Comparison of ENCODE assay signal across 1 cellular context in the genomic region with DNA sequence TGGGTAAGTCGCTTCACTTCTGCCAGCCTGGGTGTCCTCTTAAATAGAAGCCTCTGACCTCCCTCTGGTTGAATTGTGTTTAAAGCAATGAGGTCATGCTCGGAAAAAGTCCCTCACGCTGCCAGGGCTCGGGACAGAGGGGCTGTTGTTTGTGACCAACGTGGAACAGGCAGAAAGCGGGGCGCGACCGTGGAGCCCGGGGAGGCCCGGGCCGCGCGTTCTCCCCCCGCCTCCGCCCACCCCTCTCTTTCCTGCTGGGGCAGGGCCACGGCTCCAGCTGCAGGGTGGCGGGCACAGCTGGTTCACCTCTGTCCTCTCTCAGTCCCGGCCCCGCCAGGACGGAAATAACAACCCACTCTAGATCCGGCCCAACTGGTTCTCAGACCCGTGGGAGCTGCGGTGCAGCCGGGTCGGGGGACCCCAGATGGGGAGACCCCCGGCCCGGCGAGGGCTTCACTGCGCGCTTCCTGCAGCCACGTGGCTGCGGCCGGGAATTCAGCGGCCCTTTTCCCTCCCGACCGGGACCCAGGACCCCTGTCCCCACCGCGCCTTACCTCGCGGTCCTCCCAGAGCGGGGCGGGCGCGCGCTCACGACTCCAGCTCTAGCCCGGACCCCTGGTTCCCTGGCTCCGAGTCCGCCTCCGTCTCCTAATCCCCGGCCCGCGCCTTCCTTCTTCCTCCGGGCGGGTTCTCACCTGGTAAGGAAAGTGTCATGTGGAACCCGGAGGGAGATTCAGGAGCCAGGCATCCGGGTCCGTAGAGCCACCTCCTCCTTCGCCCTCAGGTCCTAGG.
TF ChIP-seq lines count a peak whose summit lies in the region.

No MANE protein-coding gene starts in this region.

TF ChIP-seq in HepG2, 621 proteins besides CTCF, POLR2A, EP300 and RAD21:
- TF ChIP-seq ZNF703 (CRISPR knock-in tag; IDR thresholded peaks at IDR 0.05; ENCODE audit: borderline replicate concordance) (no peak), CEBPG (CRISPR knock-in tag; IDR thresholded peaks at IDR 0.05) (no peak), DMAP1 (CRISPR knock-in tag; IDR thresholded peaks at IDR 0.05) (no peak), ETV5 (CRISPR knock-in tag; IDR thresholded peaks at IDR 0.05; ENCODE audit: borderline replicate concordance) (no peak), HNRNPL (IDR thresholded peaks at IDR 0.05; ENCODE audit: low read depth, low read length) (0 out of 2 replicates have a peak, but pooled peaks have one; percentile 34), KMT2B (CRISPR knock-in tag; IDR thresholded peaks at IDR 0.05) (no peak), GTF2F1 (IDR thresholded peaks at IDR 0.05; ENCODE audit: low read length) (no peak), ZNF670 (CRISPR knock-in tag; IDR thresholded peaks at IDR 0.05; ENCODE audit: borderline replicate concordance) (no peak), ZNF263 (CRISPR knock-in tag; IDR thresholded peaks at IDR 0.05) (no peak), PHF8 (CRISPR knock-in tag; IDR thresholded peaks at IDR 0.05) (0 out of 2 replicates have a peak, but pooled peaks have one; percentile 13), MTA1 (CRISPR knock-in tag; IDR thresholded peaks at IDR 0.05; ENCODE audit: borderline replicate concordance) (0 out of 2 replicates have a peak, but pooled peaks have one; percentile 24), RAD51 (IDR thresholded peaks at IDR 0.05; ENCODE audit: borderline replicate concordance) (no peak), EED (CRISPR knock-in tag; IDR thresholded peaks at IDR 0.05) (no peak), KDM5A (IDR thresholded peaks at IDR 0.05; ENCODE audit: borderline replicate concordance, low read length) (no peak), ZBTB7B (CRISPR knock-in tag; IDR thresholded peaks at IDR 0.05) (no peak), ZBTB20 (CRISPR knock-in tag; IDR thresholded peaks at IDR 0.05; ENCODE audit: borderline replicate concordance, low read depth) (no peak), ZNF775 (CRISPR knock-in tag; IDR thresholded peaks at IDR 0.05; ENCODE audit: borderline replicate concordance) (no peak), SMAD9 (CRISPR knock-in tag; IDR thresholded peaks at IDR 0.05) (no peak), EZH2 (conservative IDR thresholded peaks at IDR 0.05; ENCODE audit: low read depth, low read length) (no peak), GABPB1 (CRISPR knock-in tag; IDR thresholded peaks at IDR 0.05) (peak; percentile 24; the same call in 1 of the 2 replicates), ISX (CRISPR knock-in tag; conservative IDR thresholded peaks at IDR 0.05) (no peak), RBFOX2 (IDR thresholded peaks at IDR 0.05; ENCODE audit: low read depth, low read length) (peak; percentile 56; the same call in 1 of the 2 replicates)
- TF ChIP-seq, protein P1, sequence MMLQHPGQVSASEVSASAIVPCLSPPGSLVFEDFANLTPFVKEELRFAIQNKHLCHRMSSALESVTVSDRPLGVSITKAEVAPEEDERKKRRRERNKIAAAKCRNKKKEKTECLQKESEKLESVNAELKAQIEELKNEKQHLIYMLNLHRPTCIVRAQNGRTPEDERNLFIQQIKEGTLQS (CRISPR knock-in tag; IDR thresholded peaks at IDR 0.05): no peak
- TF ChIP-seq, protein P2, sequence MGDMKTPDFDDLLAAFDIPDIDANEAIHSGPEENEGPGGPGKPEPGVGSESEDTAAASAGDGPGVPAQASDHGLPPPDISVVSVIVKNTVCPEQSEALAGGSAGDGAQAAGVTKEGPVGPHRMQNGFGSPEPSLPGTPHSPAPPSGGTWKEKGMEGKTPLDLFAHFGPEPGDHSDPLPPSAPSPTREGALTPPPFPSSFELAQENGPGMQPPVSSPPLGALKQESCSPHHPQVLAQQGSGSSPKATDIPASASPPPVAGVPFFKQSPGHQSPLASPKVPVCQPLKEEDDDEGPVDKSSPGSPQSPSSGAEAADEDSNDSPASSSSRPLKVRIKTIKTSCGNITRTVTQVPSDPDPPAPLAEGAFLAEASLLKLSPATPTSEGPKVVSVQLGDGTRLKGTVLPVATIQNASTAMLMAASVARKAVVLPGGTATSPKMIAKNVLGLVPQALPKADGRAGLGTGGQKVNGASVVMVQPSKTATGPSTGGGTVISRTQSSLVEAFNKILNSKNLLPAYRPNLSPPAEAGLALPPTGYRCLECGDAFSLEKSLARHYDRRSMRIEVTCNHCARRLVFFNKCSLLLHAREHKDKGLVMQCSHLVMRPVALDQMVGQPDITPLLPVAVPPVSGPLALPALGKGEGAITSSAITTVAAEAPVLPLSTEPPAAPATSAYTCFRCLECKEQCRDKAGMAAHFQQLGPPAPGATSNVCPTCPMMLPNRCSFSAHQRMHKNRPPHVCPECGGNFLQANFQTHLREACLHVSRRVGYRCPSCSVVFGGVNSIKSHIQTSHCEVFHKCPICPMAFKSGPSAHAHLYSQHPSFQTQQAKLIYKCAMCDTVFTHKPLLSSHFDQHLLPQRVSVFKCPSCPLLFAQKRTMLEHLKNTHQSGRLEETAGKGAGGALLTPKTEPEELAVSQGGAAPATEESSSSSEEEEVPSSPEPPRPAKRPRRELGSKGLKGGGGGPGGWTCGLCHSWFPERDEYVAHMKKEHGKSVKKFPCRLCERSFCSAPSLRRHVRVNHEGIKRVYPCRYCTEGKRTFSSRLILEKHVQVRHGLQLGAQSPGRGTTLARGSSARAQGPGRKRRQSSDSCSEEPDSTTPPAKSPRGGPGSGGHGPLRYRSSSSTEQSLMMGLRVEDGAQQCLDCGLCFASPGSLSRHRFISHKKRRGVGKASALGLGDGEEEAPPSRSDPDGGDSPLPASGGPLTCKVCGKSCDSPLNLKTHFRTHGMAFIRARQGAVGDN (CRISPR knock-in tag; IDR thresholded peaks at IDR 0.05): peak; percentile 53
- TF ChIP-seq, protein P3, sequence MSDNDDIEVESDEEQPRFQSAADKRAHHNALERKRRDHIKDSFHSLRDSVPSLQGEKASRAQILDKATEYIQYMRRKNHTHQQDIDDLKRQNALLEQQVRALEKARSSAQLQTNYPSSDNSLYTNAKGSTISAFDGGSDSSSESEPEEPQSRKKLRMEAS (IDR thresholded peaks at IDR 0.05): peak; percentile 51
- TF ChIP-seq, protein P4, sequence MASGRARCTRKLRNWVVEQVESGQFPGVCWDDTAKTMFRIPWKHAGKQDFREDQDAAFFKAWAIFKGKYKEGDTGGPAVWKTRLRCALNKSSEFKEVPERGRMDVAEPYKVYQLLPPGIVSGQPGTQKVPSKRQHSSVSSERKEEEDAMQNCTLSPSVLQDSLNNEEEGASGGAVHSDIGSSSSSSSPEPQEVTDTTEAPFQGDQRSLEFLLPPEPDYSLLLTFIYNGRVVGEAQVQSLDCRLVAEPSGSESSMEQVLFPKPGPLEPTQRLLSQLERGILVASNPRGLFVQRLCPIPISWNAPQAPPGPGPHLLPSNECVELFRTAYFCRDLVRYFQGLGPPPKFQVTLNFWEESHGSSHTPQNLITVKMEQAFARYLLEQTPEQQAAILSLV (CRISPR knock-in tag; IDR thresholded peaks at IDR 0.05; ENCODE audit: borderline replicate concordance): 0 out of 2 replicates have a peak, but pooled peaks have one; percentile 30
- TF ChIP-seq, protein P5, sequence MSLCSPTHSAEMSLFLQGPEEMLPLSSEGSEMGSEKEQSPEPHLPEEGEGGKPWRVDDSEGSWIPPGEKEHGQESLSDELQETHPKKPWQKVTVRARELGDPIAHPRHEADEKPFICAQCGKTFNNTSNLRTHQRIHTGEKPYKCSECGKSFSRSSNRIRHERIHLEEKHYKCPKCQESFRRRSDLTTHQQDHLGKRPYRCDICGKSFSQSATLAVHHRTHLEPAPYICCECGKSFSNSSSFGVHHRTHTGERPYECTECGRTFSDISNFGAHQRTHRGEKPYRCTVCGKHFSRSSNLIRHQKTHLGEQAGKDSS (CRISPR knock-in tag; IDR thresholded peaks at IDR 0.05; ENCODE audit: borderline replicate concordance, low read depth): no peak
